In the genomic region with DNA sequence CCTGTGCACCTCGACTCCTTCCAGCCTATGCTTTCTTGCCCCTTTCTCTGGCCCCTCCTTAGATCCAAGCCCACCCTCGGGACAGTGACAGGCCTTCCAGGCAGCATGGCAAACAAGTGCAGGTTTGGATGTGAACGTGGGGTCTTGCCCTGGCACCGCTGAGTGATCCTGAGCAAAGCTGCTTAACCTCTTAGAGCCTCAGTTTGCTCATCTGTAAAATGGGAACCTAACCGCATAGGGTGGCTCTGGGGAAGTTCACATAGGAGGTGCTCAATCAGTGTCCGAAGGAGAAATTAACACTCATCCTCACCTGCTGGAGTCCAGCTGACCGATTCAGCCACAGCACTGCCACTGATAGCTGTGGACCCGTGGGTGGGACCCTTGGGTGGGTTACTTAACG, we compare ENCODE assay signal across 24 cellular contexts. TPM values are rescaled to one million over a fixed set of nuclear protein-coding genes. Genes with fewer than 3 reads are reported as not detected.
DNase-seq lines count a peak whose midpoint lies in the region; ATAC-seq, FAIRE-seq and TF ChIP-seq lines count a peak whose summit lies in the region.
"Had no signal": no experiment of that assay in that cellular context is flagged by ENCODE, and none has a peak within 500 bp of the region (broad histone marks: within the 10 kb centered on the region; RNA-seq: fewer than 3 reads in every experiment).

No MANE protein-coding gene starts in this region.

- H3K36me3 Mint-ChIP-seq in endodermal cell (ENCODE audit: low read depth) (peaks cover 36% of the 10 kb centered on the region), neural progenitor cell (peaks cover 12% of the 10 kb centered on the region)

- DNase-seq in IMR-90 (no peak), K562 (ENCODE audit: extremely low read depth in 1 of 4, low spot score in 3 of 4) (no peak), endodermal cell (no peak), neural progenitor cell (ENCODE audit: low spot score) (no peak), kidney tubule cell (ENCODE audit: low spot score) (no peak), NCI-H1092 (lab: John Stamatoyannopoulos, UW) (no peak)
- DNase-seq: DMS153, DND-41, Kasumi-1, MV-4-11, NCI-H1105 treated with DMSO at 0.1 percent for 48 hours, NCI-H146, NCI-H1930, NCI-H2107, NCI-H446 treated with DMSO at 0.1 percent for 48 hours, NCI-H526 treated with DMSO at 0.1 percent for 48 hours, PC-9, Right ventricle myocardium superior had no signal

- H3K9me1 ChIP-seq in IMR-90 (ENCODE audit: insufficient read depth, low read length) (no peaks in the 10 kb centered on the region), K562 (ENCODE audit: control insufficient read depth, insufficient read depth, low read length) (no peaks in the 10 kb centered on the region)

- H3K14ac ChIP-seq in IMR-90 (replicated peaks; ENCODE audit: low read depth, low read length), result no peak overlapping the region

- no peak overlapping the region for H3K4me3 Mint-ChIP-seq in endodermal cell
- no peak overlapping the region for H3K4me3 Mint-ChIP-seq in neural progenitor cell

- H2AK5ac ChIP-seq in IMR-90 (ENCODE audit: low read depth, low read length), result no peak overlapping the region

- H4K20me1 ChIP-seq in IMR-90 (ENCODE audit: insufficient read depth, low read length) (no peaks in the 10 kb centered on the region; the same call in 1 of the 2 replicates), K562 (replicated peaks; ENCODE audit: control insufficient read depth, insufficient read depth, low read length) (peaks cover 15% of the 10 kb centered on the region), neural progenitor cell (ENCODE audit: low read depth) (peaks cover 48% of the 10 kb centered on the region)

- H3K9me3 ChIP-seq in IMR-90 (ENCODE audit: control insufficient read depth, insufficient read depth, low read length), result no peaks in the 10 kb centered on the region
- H3K9me3 ChIP-seq in K562 (replicated peaks; ENCODE audit: control insufficient read depth, insufficient read depth, low read depth, low read length), result no peaks in the 10 kb centered on the region
- H3K9me3 ChIP-seq in endodermal cell (ENCODE audit: control insufficient read depth, low read length), result no peaks in the 10 kb centered on the region
- H3K9me3 ChIP-seq in neural progenitor cell (ENCODE audit: low read depth), result no peaks in the 10 kb centered on the region
- H3K9me3 ChIP-seq: SJSA1 had no signal

- CTCF ChIA-PET in IMR-90 (lab: Yijun Ruan, JAX), result no interaction called here
- CTCF ChIA-PET in K562 (lab: Yijun Ruan, JAX; ENCODE audit: low intra/inter-chr PET ratio), result no interaction called here

- H3K4me1 ChIP-seq in IMR-90 (ENCODE audit: control insufficient read depth, insufficient read depth, low read length) (no peaks in the 10 kb centered on the region), K562 (replicated peaks in 1 of 2; ENCODE audit: control insufficient read depth in 2 of 2, insufficient read depth in 2 of 2, low read length in 2 of 2) (peaks cover 0 to 49% of the 10 kb centered on the region in 2 experiments; a peak in 2 of 5 replicates), endodermal cell (ENCODE audit: control insufficient read depth, insufficient read depth, low read length) (no peaks in the 10 kb centered on the region), neural progenitor cell (peaks cover 29% of the 10 kb centered on the region)

- H3K27ac Mint-ChIP-seq in endodermal cell, result peak overlapping the region; percentile 31
- H3K27ac Mint-ChIP-seq in neural progenitor cell, result peak overlapping the region; percentile 79

- no peak for ATAC-seq in IMR-90 (ENCODE audit: low read depth)
- ATAC-seq in K562, result no peak
- no peak for ATAC-seq in GM21723 (IDR thresholded peaks at IDR 0.05; ENCODE audit: unreplicated experiment)

- TF ChIP-seq RAD21 in IMR-90 (IDR thresholded peaks at IDR 0.05; ENCODE audit: low read length) (no peak), K562 (CRISPR knock-in tag; conservative IDR thresholded peaks at IDR 0.05 in 1 of 2, IDR thresholded peaks at IDR 0.05 in 1 of 2) (no peak)

- no peak overlapping the region for H4K91ac ChIP-seq in IMR-90 (ENCODE audit: insufficient read depth, low read depth, low read length)

- no peaks in the 10 kb centered on the region for H3K9me3 Mint-ChIP-seq in endodermal cell
- H3K9me3 Mint-ChIP-seq in neural progenitor cell, result no peaks in the 10 kb centered on the region

- no peaks in the 10 kb centered on the region for H3K27me3 ChIP-seq in IMR-90 (ENCODE audit: control insufficient read depth, insufficient read depth, low read length)
- H3K27me3 ChIP-seq in K562 (ENCODE audit: control insufficient read depth in 2 of 2, insufficient read depth in 2 of 2, low read length in 2 of 2), result peaks cover 25 to 43% of the 10 kb centered on the region in 2 experiments
- no peaks in the 10 kb centered on the region for H3K27me3 ChIP-seq in endodermal cell (ENCODE audit: control insufficient read depth, insufficient read depth, low read length, poor library complexity, severe bottlenecking)
- H3K27me3 ChIP-seq in neural progenitor cell, result no peaks in the 10 kb centered on the region
- H3K27me3 ChIP-seq: SJSA1 had no signal

- no peak overlapping the region for H2BK15ac ChIP-seq in IMR-90 (ENCODE audit: low read depth, low read length)

- H4K8ac ChIP-seq in IMR-90 (ENCODE audit: low read depth in 2 of 2, low read length in 2 of 2), result no peak overlapping the region

- H2AFZ ChIP-seq in IMR-90 (replicated peaks; ENCODE audit: low read length, poor library complexity) (no peak overlapping the region), K562 (ENCODE audit: low read depth, low read length) (no peak overlapping the region), neural progenitor cell (replicated peaks) (no peak overlapping the region)
- H2AFZ ChIP-seq: PC-9 had no signal

- H3K4me3 ChIP-seq in IMR-90 (ENCODE audit: insufficient read depth, low read depth, low read length), result no peak overlapping the region
- no peak overlapping the region for H3K4me3 ChIP-seq in K562
- no peak overlapping the region for H3K4me3 ChIP-seq in endodermal cell (ENCODE audit: low read length)
- no peak overlapping the region for H3K4me3 ChIP-seq in neural progenitor cell
- H3K4me3 ChIP-seq: PC-9, SJSA1 had no signal

- no peak overlapping the region for H3K4me2 ChIP-seq in IMR-90 (ENCODE audit: low read depth, low read length)
- H3K4me2 ChIP-seq in K562 (ENCODE audit: insufficient read depth, low read length), result no peak overlapping the region
- no peak overlapping the region for H3K4me2 ChIP-seq in neural progenitor cell
- H3K4me2 ChIP-seq: PC-9 had no signal

- H3F3A ChIP-seq in neural progenitor cell (ENCODE audit: low read depth), result peaks cover 29% of the 10 kb centered on the region

- H3K27ac ChIP-seq in IMR-90 (ENCODE audit: insufficient read depth, low read length) (no peak overlapping the region), K562 (ENCODE audit: extremely low read depth, low read depth, low read length) (no peak overlapping the region), endodermal cell (ENCODE audit: low read depth, low read length) (no peak overlapping the region), neural progenitor cell (peak overlapping the region; percentile 88)
- H3K27ac ChIP-seq: HL-60, PC-9, SJSA1 had no signal

- no peaks in the 10 kb centered on the region for H3K27me3 Mint-ChIP-seq in endodermal cell (ENCODE audit: insufficient read depth)
- no peaks in the 10 kb centered on the region for H3K27me3 Mint-ChIP-seq in neural progenitor cell (ENCODE audit: insufficient read depth, low read depth)

- TF ChIP-seq EP300 in K562 (IDR thresholded peaks at IDR 0.05; ENCODE audit: low read length), result no peak

- H4K5ac ChIP-seq in IMR-90 (ENCODE audit: low read depth, low read length), result no peak overlapping the region

- no peak overlapping the region for H2BK120ac ChIP-seq in IMR-90 (ENCODE audit: low read depth, low read length)

- FAIRE-seq in K562 (lab: Jason Lieb, UNC), result peak; percentile 29
- FAIRE-seq: GM12892, GM19239 had no signal

- in situ Hi-C loops in IMR-90 (cut with MboI; ENCODE audit: low sequenced_read_pairs) (no loop called here), K562 (cut with MboI) (no loop called here)

- no peak overlapping the region for H2BK5ac ChIP-seq in IMR-90 (ENCODE audit: low read depth, low read length, poor library complexity, severe bottlenecking)

- TF ChIP-seq CTCF in IMR-90 (conservative IDR thresholded peaks at IDR 0.05; ENCODE audit: low read depth, low read length) (no peak), K562 (IDR thresholded peaks at IDR 0.05 in 2 of 3, conservative IDR thresholded peaks at IDR 0.05 in 1 of 3; ENCODE audit: insufficient read depth in 2 of 3, low read depth in 1 of 3, low read length in 3 of 3) (no peak), endodermal cell (conservative IDR thresholded peaks at IDR 0.05) (no peak), neural progenitor cell (IDR thresholded peaks at IDR 0.05) (no peak)

- no peak overlapping the region for H3K18ac ChIP-seq in IMR-90 (ENCODE audit: low read depth, low read length)

- POLR2A ChIA-PET in IMR-90 (lab: Charles Lee; ENCODE audit: unreplicated experiment) (no interaction called here), K562 (lab: Yijun Ruan, JAX) (interaction anchor here (1.7 kb wide), 1 partner anchor 12 kb away, joined by 4 read pairs; no protein-coding TSS in a partner anchor)

- H3K9ac ChIP-seq in IMR-90 (ENCODE audit: low read depth, low read length) (no peak overlapping the region), K562 (ENCODE audit: insufficient read depth in 1 of 2, low read depth in 2 of 2, low read length in 2 of 2) (no peak overlapping the region), endodermal cell (ENCODE audit: extremely low read depth, low read length, poor library complexity, severe bottlenecking) (no peak overlapping the region), neural progenitor cell (no peak overlapping the region)

- H3K56ac ChIP-seq in IMR-90 (ENCODE audit: extremely low read depth, insufficient read depth, low read length), result no peak overlapping the region

- H3K23ac ChIP-seq in IMR-90 (ENCODE audit: low read depth, low read length), result no peak overlapping the region

- peak overlapping the region; percentile 28 for H2AK9ac ChIP-seq in IMR-90 (replicated peaks; ENCODE audit: low read depth, low read length, poor library complexity)

- intact Hi-C loops in IMR-90 (cut with micrococcal nuclease), result no loop called here
- intact Hi-C loops in K562 (cut with micrococcal nuclease), result no loop called here

- H3K4me1 Mint-ChIP-seq in endodermal cell (no peaks in the 10 kb centered on the region), neural progenitor cell (peaks cover 43% of the 10 kb centered on the region)

- no peaks in the 10 kb centered on the region for H3K79me2 ChIP-seq in K562 (ENCODE audit: control insufficient read depth, insufficient read depth, low read length)
- peaks cover 24% of the 10 kb centered on the region for H3K79me2 ChIP-seq in neural progenitor cell (ENCODE audit: low read depth)

- dilution Hi-C loops in IMR-90 (cut with HindIII; ENCODE audit: low sequenced_read_pairs, unreplicated experiment), result no loop called here

- no peaks in the 10 kb centered on the region; a peak in 1 of 4 replicates for H3K79me1 ChIP-seq in IMR-90 (ENCODE audit: low read depth in 1 of 2, low read length in 2 of 2)

- TF ChIP-seq POLR2A in IMR-90 (IDR thresholded peaks at IDR 0.05; ENCODE audit: low read depth, low read length) (no peak), K562 (conservative IDR thresholded peaks at IDR 0.05) (no peak)

- no TSS peak for BruUV-seq in IMR-90 (replicated peaks; lab: Mats Ljungman, UMichigan)
- BruUV-seq in K562 (replicated peaks; lab: Mats Ljungman, UMichigan), result no TSS peak

- peaks cover 5% of the 10 kb centered on the region; the same call in 1 of the 2 replicates for H3K36me3 ChIP-seq in IMR-90 (ENCODE audit: control insufficient read depth, insufficient read depth, low read length)
- no peaks in the 10 kb centered on the region for H3K36me3 ChIP-seq in K562 (ENCODE audit: control insufficient read depth, insufficient read depth, low read length)
- H3K36me3 ChIP-seq in endodermal cell (ENCODE audit: control insufficient read depth, insufficient read depth, low read length), result peaks cover 35% of the 10 kb centered on the region
- no peaks in the 10 kb centered on the region for H3K36me3 ChIP-seq in neural progenitor cell
- H3K36me3 ChIP-seq: SJSA1 had no signal

- H2BK20ac ChIP-seq in IMR-90 (ENCODE audit: low read depth, low read length), result no peak overlapping the region

- WGBS in IMR-90 (ENCODE audit: extremely low coverage in 2 of 2, insufficient read length in 1 of 2), 2 experiments, result no CpG with 5 or more reads among the region's 9 CpGs
- WGBS in K562 (ENCODE audit: insufficient coverage, low coverage, missing lambda C conversion rate), result 24% methylated on average over 9 of the region's 9 CpGs
- WGBS in endodermal cell (ENCODE audit: insufficient coverage in 1 of 2, insufficient read length in 1 of 2), 2 experiments, result 93 to 96% methylated on average over 7 to 9 of the region's 9 CpGs

- H3K4ac ChIP-seq in IMR-90 (ENCODE audit: low read depth, low read length), result no peak overlapping the region

RNA-seq across cellular contexts. Expression of a gene that starts 7.2 kb away (rescaled TPM):
- 2.5 and 3.9 TPM in 2 replicates for total RNA-seq in IMR-90 (2012; rRNA removed)
- polyA plus RNA-seq in IMR-90 (2012; rRNA removed), result 13.9 and 14.6 TPM in 2 replicates
- polyA plus RNA-seq in IMR-90 (2012; cell fraction: cytosol; rRNA removed), result 14.5 and 21.7 TPM in 2 replicates
- 17.6 and 36.8 TPM in 2 replicates for polyA plus RNA-seq in IMR-90 (2012; cell fraction: nucleus; rRNA removed; ENCODE audit: low replicate concordance)
- total RNA-seq in K562 (2011; cell fraction: chromatin; rRNA removed; ENCODE audit: low replicate concordance), result not detected in 2 replicates
- not detected in 2 replicates for total RNA-seq in K562 (2011; cell fraction: nucleolus; rRNA removed)
- not detected in 2 replicates for total RNA-seq in K562 (2011; cell fraction: nucleoplasm; rRNA removed)
- total RNA-seq in K562 (2014; rRNA removed), result not detected in 2 replicates
- not detected in 2 replicates for total RNA-seq in K562 (2014; rRNA removed; fragmentation: Illumina TruSeq; extraction: Trizol)
- not detected in 2 replicates for total RNA-seq in K562 (2015; rRNA removed; fragmentation: Illumina TruSeq; extraction: Trizol)
- 0.31 TPM in 1 of 2 replicates, not detected in the other for total RNA-seq in K562 (2021)
- not detected in 2 replicates for polyA plus RNA-seq in K562 (2011; rRNA removed)
- not detected in 2 replicates for polyA plus RNA-seq in K562 (2011; cell fraction: cytosol; rRNA removed)
- 0.30 TPM in 1 of 2 replicates, not detected in the other for polyA plus RNA-seq in K562 (2011; cell fraction: nucleus; rRNA removed)
- not detected in 2 replicates for polyA plus RNA-seq in K562 (2012)
- 0.18 TPM in 1 of 2 replicates, not detected in the other for polyA plus RNA-seq in K562 (2014; fragmentation: Illumina TruSeq; extraction: Trizol)
- polyA plus RNA-seq in K562 (2014; fragmentation: Nextera tagmentation; extraction: Ambion mirVana), result not detected
- not detected in 2 replicates for polyA plus RNA-seq in K562 (2014; rRNA removed)
- not detected in 2 replicates for polyA minus RNA-seq in K562 (2011; rRNA and poly(A)+ RNA removed)
- not detected in 2 replicates for polyA minus RNA-seq in K562 (2011; cell fraction: cytosol; rRNA and poly(A)+ RNA removed)
- not detected in 2 replicates for polyA minus RNA-seq in K562 (2011; cell fraction: nucleus; rRNA and poly(A)+ RNA removed)
- 100 to 1,000 TPM; 120 to 170 TPM for total RNA-seq in endodermal cell
- polyA plus RNA-seq in endodermal cell (2013, experiment 1 of 2), result 187 TPM
- polyA plus RNA-seq in endodermal cell (2013, experiment 2 of 2), result 180 TPM
- total RNA-seq in neural progenitor cell (ENCODE audit: low replicate concordance), result 68.8 and 160 TPM in 2 replicates
- total RNA-seq: A172 had no signal

RNA-seq across cellular contexts. Expression of a gene that starts 38.5 kb away (rescaled TPM):
- total RNA-seq in IMR-90 (2012; rRNA removed) (3.9 and 5.7 TPM in 2 replicates), K562 (2014; rRNA removed) (23.9 and 40.2 TPM in 2 replicates), K562 (2014; rRNA removed; fragmentation: Illumina TruSeq; extraction: Trizol) (7.8 and 9.9 TPM in 2 replicates), K562 (2015; rRNA removed; fragmentation: Illumina TruSeq; extraction: Trizol) (15.5 and 16.3 TPM in 2 replicates), K562 (2021) (48.3 and 56.3 TPM in 2 replicates), endodermal cell (10 to 100 TPM; 69.4 to 82.6 TPM), neural progenitor cell (ENCODE audit: low replicate concordance) (18.8 and 46.6 TPM in 2 replicates)
- polyA plus RNA-seq in IMR-90 (2012; rRNA removed) (18.9 and 19.6 TPM in 2 replicates), K562 (2011; rRNA removed) (10.5 and 27.2 TPM in 2 replicates), K562 (2014; fragmentation: Illumina TruSeq; extraction: Trizol) (22.0 and 35.5 TPM in 2 replicates), K562 (2014; fragmentation: Nextera tagmentation; extraction: Ambion mirVana) (under 1 TPM; 0.36 to 0.45 TPM), K562 (2014; rRNA removed) (26.3 and 28.5 TPM in 2 replicates)
- 10.3 and 22.1 TPM in 2 replicates for polyA plus RNA-seq in IMR-90 (2012; cell fraction: cytosol; rRNA removed)
- 17.2 and 49.7 TPM in 2 replicates for polyA plus RNA-seq in IMR-90 (2012; cell fraction: nucleus; rRNA removed; ENCODE audit: low replicate concordance)
- total RNA-seq in K562 (2011; cell fraction: chromatin; rRNA removed; ENCODE audit: low replicate concordance), result 34.5 and 126 TPM in 2 replicates
- 139 and 151 TPM in 2 replicates for total RNA-seq in K562 (2011; cell fraction: nucleolus; rRNA removed)
- 86.6 and 104 TPM in 2 replicates for total RNA-seq in K562 (2011; cell fraction: nucleoplasm; rRNA removed)
- polyA plus RNA-seq in K562 (2011; cell fraction: cytosol; rRNA removed), result 21.9 and 44.0 TPM in 2 replicates
- 38.6 and 63.9 TPM in 2 replicates for polyA plus RNA-seq in K562 (2011; cell fraction: nucleus; rRNA removed)
- 38.5 and 53.3 TPM in 2 replicates for polyA plus RNA-seq in K562 (2012)
- 27.1 and 30.6 TPM in 2 replicates for polyA minus RNA-seq in K562 (2011; rRNA and poly(A)+ RNA removed)
- 65.7 and 89.6 TPM in 2 replicates for polyA minus RNA-seq in K562 (2011; cell fraction: cytosol; rRNA and poly(A)+ RNA removed)
- 19.0 and 32.7 TPM in 2 replicates for polyA minus RNA-seq in K562 (2011; cell fraction: nucleus; rRNA and poly(A)+ RNA removed)
- 46.1 TPM for polyA plus RNA-seq in endodermal cell (2013, experiment 1 of 2)
- 39.7 TPM for polyA plus RNA-seq in endodermal cell (2013, experiment 2 of 2)

RNA-seq across cellular contexts. Expression of a gene that starts 51.5 kb away (rescaled TPM):
- total RNA-seq in IMR-90 (2012; rRNA removed) (7.2 and 7.5 TPM in 2 replicates), K562 (2014; rRNA removed) (6.3 and 9.7 TPM in 2 replicates), K562 (2014; rRNA removed; fragmentation: Illumina TruSeq; extraction: Trizol) (1.9 and 3.0 TPM in 2 replicates), K562 (2015; rRNA removed; fragmentation: Illumina TruSeq; extraction: Trizol) (7.3 and 7.6 TPM in 2 replicates), K562 (2021) (9.3 and 10.4 TPM in 2 replicates), endodermal cell (10 to 100 TPM; 58.4 to 61.8 TPM), neural progenitor cell (ENCODE audit: low replicate concordance) (15.2 and 76.7 TPM in 2 replicates)
- polyA plus RNA-seq in IMR-90 (2012; rRNA removed) (13.7 and 14.7 TPM in 2 replicates), K562 (2011; rRNA removed) (8.6 and 15.2 TPM in 2 replicates), K562 (2014; fragmentation: Illumina TruSeq; extraction: Trizol) (7.8 and 8.4 TPM in 2 replicates), K562 (2014; fragmentation: Nextera tagmentation; extraction: Ambion mirVana) (under 1 TPM; 0.17 TPM), K562 (2014; rRNA removed) (14.4 and 15.4 TPM in 2 replicates)
- polyA plus RNA-seq in IMR-90 (2012; cell fraction: cytosol; rRNA removed), result 10.7 and 12.9 TPM in 2 replicates
- polyA plus RNA-seq in IMR-90 (2012; cell fraction: nucleus; rRNA removed; ENCODE audit: low replicate concordance), result 82.9 and 147 TPM in 2 replicates
- 51.0 and 132 TPM in 2 replicates for total RNA-seq in K562 (2011; cell fraction: chromatin; rRNA removed; ENCODE audit: low replicate concordance)
- total RNA-seq in K562 (2011; cell fraction: nucleolus; rRNA removed), result 69.0 and 78.0 TPM in 2 replicates
- 84.0 and 111 TPM in 2 replicates for total RNA-seq in K562 (2011; cell fraction: nucleoplasm; rRNA removed)
- polyA plus RNA-seq in K562 (2011; cell fraction: cytosol; rRNA removed), result 5.8 and 6.7 TPM in 2 replicates
- 80.5 and 99.7 TPM in 2 replicates for polyA plus RNA-seq in K562 (2011; cell fraction: nucleus; rRNA removed)
- polyA plus RNA-seq in K562 (2012), result 10.2 and 16.9 TPM in 2 replicates
- polyA minus RNA-seq in K562 (2011; rRNA and poly(A)+ RNA removed), result 5.7 and 7.6 TPM in 2 replicates
- 2.3 and 2.7 TPM in 2 replicates for polyA minus RNA-seq in K562 (2011; cell fraction: cytosol; rRNA and poly(A)+ RNA removed)
- polyA minus RNA-seq in K562 (2011; cell fraction: nucleus; rRNA and poly(A)+ RNA removed), result 14.9 and 19.0 TPM in 2 replicates
- 38.9 TPM for polyA plus RNA-seq in endodermal cell (2013, experiment 1 of 2)
- polyA plus RNA-seq in endodermal cell (2013, experiment 2 of 2), result 33.9 TPM

Comparison
In these comparisons a context has a peak if more than half of its experiments do, and no peak if none do; other contexts are left out.
1. RNA of a gene that starts 7.2 kb away (total RNA-seq): 120 to 170 TPM in endodermal cell and 68.8 to 160 TPM in neural progenitor cell; 2.5 to 3.9 TPM in IMR-90 and 0.31 TPM in K562; every median in the first group is over 10 times any median in the second.